Comparison of ENCODE assay signal across 24 cellular contexts in genomic region chr1:72100766-72101165, GRCh38.
A peak's percentile ranks its signal among the peaks of the same experiment; 100 is the strongest.
DNase-seq lines count a peak whose midpoint lies in the region; ATAC-seq and TF ChIP-seq lines count a peak whose summit lies in the region.
"Had no signal": no experiment of that assay in that cellular context is flagged by ENCODE, and none has a peak within 500 bp of the region (broad histone marks: within the 10 kb centered on the region; RNA-seq: fewer than 3 reads in every experiment).

No MANE protein-coding gene starts in this region.

- H4K5ac ChIP-seq in mesendoderm (ENCODE audit: low read length) = no peak overlapping the region

- H3K23ac ChIP-seq in mesendoderm (ENCODE audit: low read length) = no peak overlapping the region

- H3K27me3 ChIP-seq in HAP-1 (ENCODE audit: low read depth) (no peaks in the 10 kb centered on the region), mesendoderm (ENCODE audit: insufficient read depth, low read length, poor library complexity) (no peaks in the 10 kb centered on the region), sigmoid colon (no peaks in the 10 kb centered on the region), A673 (replicated peaks; ENCODE audit: insufficient read depth, low read depth, low read length, poor library complexity) (no peaks in the 10 kb centered on the region)

- H3K9ac ChIP-seq in mesendoderm (ENCODE audit: low read length) = no peak overlapping the region
- H3K9ac ChIP-seq: GM23248 had no signal

- no peak overlapping the region for H3K27ac ChIP-seq in mesendoderm (ENCODE audit: low read depth, low read length)
- no peak overlapping the region for H3K27ac ChIP-seq in sigmoid colon
- H3K27ac ChIP-seq in A673 (ENCODE audit: low read depth, low read length, poor library complexity, severe bottlenecking) = no peak overlapping the region
- H3K27ac ChIP-seq: GM23248 had no signal

- intact Hi-C loops in sigmoid colon (cut with DNase I) (no loop called here), A673 (cut with micrococcal nuclease; ENCODE audit: unreplicated experiment) (no loop called here)

- H3K4me1 ChIP-seq in HAP-1 (peaks cover 10% of the 10 kb centered on the region; the same call in 1 of the 2 replicates), mesendoderm (ENCODE audit: control insufficient read depth, low read depth, low read length) (no peaks in the 10 kb centered on the region), sigmoid colon (no peaks in the 10 kb centered on the region), A673 (ENCODE audit: insufficient read depth, low read length, poor library complexity, severe bottlenecking) (peaks cover 18% of the 10 kb centered on the region)

- H3K79me2 ChIP-seq in mesendoderm (ENCODE audit: control insufficient read depth, insufficient read depth, low read length) = no peaks in the 10 kb centered on the region

- no peak overlapping the region for H3K4me3 ChIP-seq in HAP-1
- H3K4me3 ChIP-seq in mesendoderm (ENCODE audit: low read length) = no peak overlapping the region
- H3K4me3 ChIP-seq in sigmoid colon = no peak overlapping the region
- no peak overlapping the region for H3K4me3 ChIP-seq in A673 (ENCODE audit: low read depth, low read length, poor library complexity, severe bottlenecking)
- H3K4me3 ChIP-seq: GM23248, smooth muscle cell had no signal

- H4K8ac ChIP-seq in mesendoderm (ENCODE audit: low read depth, low read length) = no peak overlapping the region

- H2AK5ac ChIP-seq in mesendoderm (ENCODE audit: low read length) = no peak overlapping the region

- TF ChIP-seq POLR2A in GM18505 (IDR thresholded peaks at IDR 0.05; ENCODE audit: borderline replicate concordance, extremely low read depth, insufficient read depth, insufficient read length) (no peak), sigmoid colon (IDR thresholded peaks at IDR 0.05) (no peak)

- H3K56ac ChIP-seq in mesendoderm (ENCODE audit: low read length) = no peak overlapping the region

- no CpG with 5 or more reads among the region's 2 CpGs for WGBS in mesendoderm (ENCODE audit: extremely low coverage, insufficient coverage, low lambda C conversion rate)
- 82% methylated on average over 2 of the region's 2 CpGs for WGBS in sigmoid colon, 2 donors

- H3K36me3 ChIP-seq in HAP-1 (replicated peaks) (no peaks in the 10 kb centered on the region), mesendoderm (ENCODE audit: control insufficient read depth, insufficient read depth, low read length) (no peaks in the 10 kb centered on the region), sigmoid colon (no peaks in the 10 kb centered on the region), A673 (ENCODE audit: insufficient read depth, low read length, poor library complexity, severe bottlenecking) (no peaks in the 10 kb centered on the region)

- no peaks in the 10 kb centered on the region for H3K9me3 ChIP-seq in HAP-1
- no peaks in the 10 kb centered on the region for H3K9me3 ChIP-seq in sigmoid colon
- H3K9me3 ChIP-seq in A673 (ENCODE audit: low read depth, low read length, poor library complexity, severe bottlenecking) = no peaks in the 10 kb centered on the region

- H3K79me1 ChIP-seq in mesendoderm (ENCODE audit: low read length) = no peaks in the 10 kb centered on the region

- no peak for TF ChIP-seq EP300 in sigmoid colon (IDR thresholded peaks at IDR 0.05)

- in situ Hi-C loops in HAP-1 (cut with MboI; ENCODE audit: low sequenced_read_pairs) = no loop called here

- H2BK120ac ChIP-seq in mesendoderm (ENCODE audit: low read depth, low read length) = no peak overlapping the region

- H2BK5ac ChIP-seq in mesendoderm (ENCODE audit: low read length) = no peak overlapping the region

- H3K18ac ChIP-seq in mesendoderm (ENCODE audit: low read length) = no peak overlapping the region

- CTCF ChIA-PET in A673 (lab: Charles Lee) = no interaction called here

- no TSS peak for BruUV-seq in A673 (replicated peaks; lab: Mats Ljungman, UMichigan)

- DNase-seq in HAP-1 (ENCODE audit: low spot score in 2 of 2) (peak; percentile 30 to 35), MV-4-11 (lab: John Stamatoyannopoulos, UW) (peak; percentile 95), SK-N-DZ (ENCODE audit: low spot score) (peak; percentile 52), mesendoderm (peak; percentile 2), sigmoid colon (no peak), A673 (ENCODE audit: low spot score) (no peak), NCI-H1092 (lab: John Stamatoyannopoulos, UW) (no peak)
- DNase-seq: activated CD4-positive, alpha-beta T cell treated with anti-CD3 and anti-CD28 coated beads, Interleukin-2, amount 50 U/mL, for 4 hours; activated CD4-positive, CD25-positive, alpha-beta regulatory T cell; activated naive CD4-positive, alpha-beta T cell treated with Interleukin-2 at 50 U/mL for 16 hours; activated T-cell treated with anti-CD3 and anti-CD28 coated beads, Interleukin-2, amount 50 U/mL, for 72 hours; DND-41; effector memory CD8-positive, alpha-beta T cell; GM23248; hypothalamus; immature natural killer cell; mammary epithelial cell; NCI-H1436; NCI-H2081; NCI-H748 treated with DMSO at 0.1 percent for 48 hours; stimulated activated naive CD4-positive, alpha-beta T cell treated with Interleukin-2 at 50 U/mL for 16 hours; T-helper 9 cell had no signal

- no peak overlapping the region for H2BK15ac ChIP-seq in mesendoderm (replicated peaks; ENCODE audit: low read depth)

- POLR2A ChIA-PET in A673 (lab: Charles Lee; ENCODE audit: low non-redundant PET) = no interaction called here

- no peak for TF ChIP-seq CTCF in sigmoid colon (IDR thresholded peaks at IDR 0.05)
- TF ChIP-seq CTCF in A673 (conservative IDR thresholded peaks at IDR 0.05; ENCODE audit: low read depth, low read length) = no peak

- ATAC-seq in GM18505 (IDR thresholded peaks at IDR 0.05; ENCODE audit: unreplicated experiment) = no peak
- ATAC-seq: activated T-cell treated with anti-CD3 and anti-CD28 coated beads, Interleukin-2, amount 50 U/mL, for 72 hours; effector memory CD8-positive, alpha-beta T cell had no signal

- no peak overlapping the region for H3K4me2 ChIP-seq in mesendoderm (ENCODE audit: low read length)
- H3K4me2 ChIP-seq: smooth muscle cell had no signal

- no peak overlapping the region for H3K4ac ChIP-seq in mesendoderm (ENCODE audit: low read depth, low read length)

Comparison
In these comparisons a context has a peak if more than half of its experiments do, and no peak if none do; other contexts are left out.
1. DNase-seq: peak in HAP-1 (2 of 2), MV-4-11 (single experiment), SK-N-DZ (single experiment) and mesendoderm (single experiment); none in sigmoid colon (single experiment), A673 (single experiment) and NCI-H1092 (single experiment).